Comparison of ENCODE assay signal across 1 cellular context in the genomic region with DNA sequence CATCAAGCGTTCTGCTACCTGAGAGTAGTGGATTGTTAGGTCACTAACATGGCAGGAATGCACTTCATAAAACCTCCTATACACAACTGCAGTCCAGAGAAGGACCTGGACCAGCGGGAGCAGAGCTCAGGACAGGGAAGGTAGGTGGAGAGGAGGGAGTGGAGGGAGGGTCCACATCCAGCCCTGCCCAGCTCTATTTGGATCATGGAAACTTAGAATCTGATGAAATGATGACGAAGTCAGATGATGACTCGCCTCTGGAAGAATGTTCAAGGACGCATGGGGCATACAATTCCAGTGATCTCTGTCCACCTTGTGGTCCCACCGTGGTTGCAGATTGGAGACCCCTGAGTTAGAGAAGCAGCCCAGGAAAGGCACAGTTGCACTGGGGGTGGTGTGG.
A peak's percentile ranks its signal among the peaks of the same experiment; 100 is the strongest.
TF ChIP-seq lines count a peak whose summit lies in the region.

No MANE protein-coding gene starts in this region.

TF ChIP-seq in HepG2, 621 proteins besides CTCF, POLR2A, EP300 and RAD21:
- TF ChIP-seq KLF9 (CRISPR knock-in tag; IDR thresholded peaks at IDR 0.05; ENCODE audit: low read depth) = no peak
- TF ChIP-seq CREB1 (IDR thresholded peaks at IDR 0.05) = peak; percentile 61
- no peak for TF ChIP-seq CREB1 (CRISPR knock-in tag; IDR thresholded peaks at IDR 0.05)
